Comparison of ENCODE assay signal across 1 cellular context in genomic region chr19:54231077-54231931, GRCh38.
TF ChIP-seq lines count a peak whose summit lies in the region.

No MANE protein-coding gene starts in this region.

TF ChIP-seq in HepG2, 621 proteins besides CTCF, POLR2A, EP300 and RAD21 (continued from another document):
- peak; percentile 66; the same call in 1 of the 2 replicates for TF ChIP-seq SMC3 (IDR thresholded peaks at IDR 0.05; ENCODE audit: low read length)
- TF ChIP-seq ZNF143 (CRISPR knock-in tag; IDR thresholded peaks at IDR 0.05), result no peak
- TF ChIP-seq RNF219 (CRISPR knock-in tag; IDR thresholded peaks at IDR 0.05), result no peak
- TF ChIP-seq ZNF879 (CRISPR knock-in tag; IDR thresholded peaks at IDR 0.05), result no peak
- peak; percentile 60 for TF ChIP-seq YY1 (IDR thresholded peaks at IDR 0.05; ENCODE audit: insufficient read depth, insufficient replicate concordance, low read depth, low read length)
- TF ChIP-seq AHR (CRISPR knock-in tag; IDR thresholded peaks at IDR 0.05), result no peak
- TF ChIP-seq ZBTB25 (CRISPR knock-in tag; IDR thresholded peaks at IDR 0.05), result peak; percentile 49; the same call in 1 of the 2 replicates
- no peak for TF ChIP-seq ZNF589 (CRISPR knock-in tag; conservative IDR thresholded peaks at IDR 0.05)
- no peak for TF ChIP-seq KAT2B (IDR thresholded peaks at IDR 0.05; ENCODE audit: borderline replicate concordance, low read depth, low read length)
- no peak for TF ChIP-seq SRSF1 (optimal IDR thresholded peaks at IDR 0.05; ENCODE audit: low read depth, low read length)
- TF ChIP-seq ZEB1 (IDR thresholded peaks at IDR 0.05; ENCODE audit: insufficient replicate concordance, low read depth), result peak; percentile 84
- no peak for TF ChIP-seq ZNF512B (CRISPR knock-in tag; IDR thresholded peaks at IDR 0.05; ENCODE audit: borderline replicate concordance)
- no peak for TF ChIP-seq ZNF572 (CRISPR knock-in tag; IDR thresholded peaks at IDR 0.05)
- TF ChIP-seq FOSL2 (CRISPR knock-in tag; IDR thresholded peaks at IDR 0.05), result peak; percentile 66
- TF ChIP-seq ZNF318 (CRISPR knock-in tag; IDR thresholded peaks at IDR 0.05), result no peak; the same call in 1 of the 2 replicates
- 0 out of 2 replicates have a peak, but pooled peaks have one; percentile 36 for TF ChIP-seq SP5 (CRISPR knock-in tag; IDR thresholded peaks at IDR 0.05; ENCODE audit: borderline replicate concordance, low read depth)
- TF ChIP-seq HHEX (CRISPR knock-in tag; IDR thresholded peaks at IDR 0.05), result no peak
- TF ChIP-seq ZBTB38 (CRISPR knock-in tag; IDR thresholded peaks at IDR 0.05), result peak; percentile 82; the same call in 1 of the 2 replicates
- peak; percentile 24; the same call in 1 of the 2 replicates for TF ChIP-seq MXD1 (CRISPR knock-in tag; IDR thresholded peaks at IDR 0.05)
- peak; percentile 47; the same call in 1 of the 2 replicates for TF ChIP-seq ZNF280B (CRISPR knock-in tag; IDR thresholded peaks at IDR 0.05; ENCODE audit: borderline replicate concordance)
- TF ChIP-seq MIER2 (CRISPR knock-in tag; IDR thresholded peaks at IDR 0.05), result peak; percentile 65; the same call in 1 of the 2 replicates
- peak; percentile 29; the same call in 1 of the 2 replicates for TF ChIP-seq ZNF646 (CRISPR knock-in tag; IDR thresholded peaks at IDR 0.05)
- peak; percentile 59 for TF ChIP-seq KAT8 (CRISPR knock-in tag; IDR thresholded peaks at IDR 0.05)
- peak; percentile 61; the same call in 1 of the 2 replicates for TF ChIP-seq HINFP (CRISPR knock-in tag; IDR thresholded peaks at IDR 0.05; ENCODE audit: low read depth)
TF ChIP-seq in HepG2: peak in this region for 120.
